Comparison of ENCODE assay signal across 8 cellular contexts in genomic region chr15:77944002-77944867, GRCh38.
A peak's percentile ranks its signal among the peaks of the same experiment; 100 is the strongest.
DNase-seq lines count a peak whose midpoint lies in the region; ATAC-seq and TF ChIP-seq lines count a peak whose summit lies in the region.

No MANE protein-coding gene starts in this region.

- DNase-seq in BJ (ENCODE audit: low read depth) (peak; percentile 37), NCI-H460 (ENCODE audit: extremely low read depth, low read depth) (peak; percentile 53), foreskin melanocyte (peak; percentile 91), KG1 (lab: John Stamatoyannopoulos, UW) (no peak)
- DNase-seq in activated naive CD4-positive, alpha-beta T cell treated with anti-CD3 and anti-CD28 coated beads, Interleukin-2, amount 10 ng/mL, durations not matched to agents 7 days and 5 days, result peak; percentile 68

- H3K27me3 ChIP-seq in BJ (ENCODE audit: control insufficient read depth, insufficient read depth, low read length), result no peaks in the 10 kb centered on the region

- no peaks in the 10 kb centered on the region for H3K36me3 ChIP-seq in BJ (ENCODE audit: control insufficient read depth, insufficient read depth, low read length)

- H3K9me3 Mint-ChIP-seq in activated naive CD4-positive, alpha-beta T cell treated with anti-CD3 and anti-CD28 coated beads, Interleukin-2, amount 10 ng/mL, durations not matched to agents 7 days and 5 days, result no peaks in the 10 kb centered on the region
- no peaks in the 10 kb centered on the region for H3K9me3 Mint-ChIP-seq in nephron

- POLR2A ChIA-PET in BJ (lab: Charles Lee), result no interaction called here

- peak; percentile 68 for ATAC-seq in GM19468 (IDR thresholded peaks at IDR 0.05; ENCODE audit: extremely low read depth, unreplicated experiment)

- peaks cover 40% of the 10 kb centered on the region for H3K27me3 Mint-ChIP-seq in activated naive CD4-positive, alpha-beta T cell treated with anti-CD3 and anti-CD28 coated beads, Interleukin-2, amount 10 ng/mL, durations not matched to agents 7 days and 5 days
- H3K27me3 Mint-ChIP-seq in nephron (ENCODE audit: low read depth), result no peaks in the 10 kb centered on the region

- CTCF ChIA-PET in BJ (lab: Yijun Ruan, JAX), result interaction anchor here (0.6 to 2.4 kb wide), 2 partner anchors 20 to 164 kb away, joined by 3 to 12 read pairs; no protein-coding TSS in a partner anchor
- CTCF ChIA-PET in activated naive CD4-positive, alpha-beta T cell treated with anti-CD3 and anti-CD28 coated beads, Interleukin-2, amount 10 ng/mL, durations not matched to agents 7 days and 5 days (lab: Charles Lee), result interaction anchor here (1.1 kb wide), 1 partner anchor 36 kb away, joined by 5 read pairs; no protein-coding TSS in a partner anchor

- H3K4me3 ChIP-seq in BJ (ENCODE audit: low read depth, low read length), result peak overlapping the region; percentile 39

- TF ChIP-seq CTCF in BJ (IDR thresholded peaks at IDR 0.05; ENCODE audit: insufficient read depth, low read depth, low read length) (no peak), nephron (IDR thresholded peaks at IDR 0.05; ENCODE audit: unreplicated experiment in 3 of 3) (no peak)

- peak overlapping the region; percentile 58 for H3K4me3 Mint-ChIP-seq in activated naive CD4-positive, alpha-beta T cell treated with anti-CD3 and anti-CD28 coated beads, Interleukin-2, amount 10 ng/mL, durations not matched to agents 7 days and 5 days
- peak overlapping the region; percentile 87 to 92 (median 90) for H3K4me3 Mint-ChIP-seq in nephron

- peak overlapping the region; percentile 14 for H3K27ac ChIP-seq in temporal lobe (ENCODE audit: low read depth, low read length)

- H3K27ac Mint-ChIP-seq in activated naive CD4-positive, alpha-beta T cell treated with anti-CD3 and anti-CD28 coated beads, Interleukin-2, amount 10 ng/mL, durations not matched to agents 7 days and 5 days, result no peak overlapping the region
- peak overlapping the region; percentile 79 to 98 (median 97) for H3K27ac Mint-ChIP-seq in nephron

- H3K4me1 Mint-ChIP-seq in activated naive CD4-positive, alpha-beta T cell treated with anti-CD3 and anti-CD28 coated beads, Interleukin-2, amount 10 ng/mL, durations not matched to agents 7 days and 5 days, result peaks cover 14% of the 10 kb centered on the region
- peaks cover 14% of the 10 kb centered on the region for H3K4me1 Mint-ChIP-seq in nephron

- no peaks in the 10 kb centered on the region for H3K36me3 Mint-ChIP-seq in activated naive CD4-positive, alpha-beta T cell treated with anti-CD3 and anti-CD28 coated beads, Interleukin-2, amount 10 ng/mL, durations not matched to agents 7 days and 5 days
- no peaks in the 10 kb centered on the region for H3K36me3 Mint-ChIP-seq in nephron (ENCODE audit: low read depth)
